In the genomic region with DNA sequence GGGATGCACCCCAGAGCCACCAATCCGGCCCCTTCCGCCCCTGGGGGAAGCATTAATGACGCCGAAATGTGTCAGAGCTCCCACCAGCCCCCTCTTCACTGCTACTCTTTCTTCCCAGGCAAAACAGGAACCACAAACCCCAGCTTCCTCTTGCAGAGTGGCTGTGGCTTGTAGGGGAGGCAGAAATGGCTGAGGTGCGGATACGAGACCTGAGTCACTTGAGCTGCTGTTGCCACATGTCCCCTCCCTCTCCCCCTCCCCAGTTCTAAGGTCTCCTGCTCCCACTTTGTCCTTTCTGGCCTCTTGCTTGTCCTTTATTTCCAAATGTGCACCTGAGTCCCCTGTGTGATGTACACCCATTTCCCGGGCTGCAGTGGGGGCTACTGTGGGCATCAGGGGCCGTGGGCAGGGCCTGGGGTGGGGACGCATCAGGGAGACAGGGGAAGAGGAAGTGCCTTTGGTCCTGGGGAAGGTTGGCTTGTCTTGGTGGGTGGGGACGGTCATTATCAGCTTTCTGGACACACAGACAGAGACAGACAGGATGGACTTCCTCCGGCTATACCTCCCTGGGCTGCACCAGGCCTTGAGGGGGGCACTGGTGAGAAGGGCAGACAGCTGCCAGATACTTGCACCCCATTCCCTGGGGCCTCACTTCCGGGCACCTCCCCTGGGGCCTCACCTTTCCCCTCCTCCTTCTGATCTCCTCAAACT, we compare ENCODE assay signal across 8 cellular contexts. TPM values are rescaled to one million over a fixed set of nuclear protein-coding genes. Genes with fewer than 3 reads are reported as not detected.
A peak's percentile ranks its signal among the peaks of the same experiment; 100 is the strongest.
DNase-seq lines count a peak whose midpoint lies in the region; ATAC-seq and TF ChIP-seq lines count a peak whose summit lies in the region.

A gene with protein sequence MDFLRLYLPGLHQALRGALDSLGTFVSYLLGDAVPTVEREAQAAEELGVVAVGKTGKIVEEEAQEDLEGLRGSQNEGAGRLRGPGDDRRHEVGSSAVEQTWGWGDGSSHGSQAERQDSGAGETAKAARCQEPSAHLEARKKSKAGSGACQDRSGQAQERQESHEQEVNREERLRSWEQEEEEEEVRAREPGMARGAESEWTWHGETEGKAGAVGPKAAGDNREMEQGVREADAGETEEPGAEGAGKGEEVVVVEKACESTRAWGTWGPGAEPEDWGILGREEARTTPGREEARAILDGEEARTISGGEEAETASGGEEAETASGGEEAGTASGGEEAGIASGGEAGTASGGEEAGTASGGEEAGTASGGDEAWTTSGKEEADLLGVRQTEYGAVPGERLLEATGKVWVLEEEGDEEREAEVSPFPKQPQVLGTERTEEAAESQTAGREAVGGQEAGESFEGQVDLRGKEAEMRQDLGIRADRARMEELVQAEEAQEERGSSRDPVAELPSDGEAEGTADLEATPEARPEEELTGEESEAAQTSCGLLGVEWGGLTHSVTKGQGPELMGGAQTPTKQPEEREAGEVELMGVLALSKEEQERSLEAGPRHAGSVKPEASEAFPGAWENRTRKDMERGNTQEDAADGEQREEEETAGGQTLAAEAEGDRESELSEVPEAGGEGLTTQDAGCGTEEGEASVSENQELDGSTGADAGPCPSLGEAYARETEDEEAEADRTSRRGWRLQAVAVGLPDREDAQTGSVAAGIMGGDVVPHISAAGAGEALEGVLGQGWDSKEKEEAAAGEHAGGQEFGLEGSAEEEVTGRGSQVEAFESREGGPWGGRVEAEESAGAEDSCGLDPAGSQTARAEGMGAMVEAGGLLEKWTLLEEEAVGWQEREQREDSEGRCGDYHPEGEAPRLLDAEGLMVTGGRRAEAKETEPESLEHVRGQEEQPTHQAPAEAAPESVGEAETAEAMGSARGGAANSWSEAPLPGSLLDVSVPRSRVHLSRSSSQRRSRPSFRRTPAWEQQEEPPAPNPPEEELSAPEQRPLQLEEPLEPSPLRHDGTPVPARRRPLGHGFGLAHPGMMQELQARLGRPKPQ (plus strand): TSS at position 503 of the 711 bp plus-strand sequence. CDS start 39 bp downstream, at position 542.

- no peaks in the 10 kb centered on the region for H3K9me3 Mint-ChIP-seq in osteocyte (ENCODE audit: unreplicated experiment)

- H3K27me3 Mint-ChIP-seq in osteocyte (ENCODE audit: unreplicated experiment) = no peaks in the 10 kb centered on the region

- H3K4me3 ChIP-seq in IMR-90 (ENCODE audit: insufficient read depth, low read depth, low read length) (no peak within 1 kb of the TSS), smooth muscle cell (no peak within 1 kb of the TSS)

- H3K4me1 ChIP-seq in IMR-90 (ENCODE audit: control insufficient read depth, insufficient read depth, low read length) (no peaks in the 10 kb centered on the region), smooth muscle cell (ENCODE audit: low read depth) (peaks cover 5% of the 10 kb centered on the region)

- H3K4ac ChIP-seq in IMR-90 (ENCODE audit: low read depth, low read length) = no peak within 1 kb of the TSS

- no peak within 1 kb of the TSS for H3K27ac Mint-ChIP-seq in osteocyte (ENCODE audit: unreplicated experiment)

- H3K9ac ChIP-seq in IMR-90 (ENCODE audit: low read depth, low read length) = no peak within 1 kb of the TSS
- no peak within 1 kb of the TSS for H3K9ac ChIP-seq in smooth muscle cell (ENCODE audit: low read depth)

- no peak within 1 kb of the TSS for H2AK5ac ChIP-seq in IMR-90 (ENCODE audit: low read depth, low read length)

- dilution Hi-C loops in IMR-90 (cut with HindIII; ENCODE audit: low sequenced_read_pairs, unreplicated experiment) = no loop called here

- in situ Hi-C loops in IMR-90 (cut with MboI; ENCODE audit: low sequenced_read_pairs) = no loop called here

- peaks cover 0 to 13% of the 10 kb centered on the region in 2 experiments; a peak in 3 of 4 replicates for H3K79me1 ChIP-seq in IMR-90 (ENCODE audit: low read depth in 1 of 2, low read length in 2 of 2)

- H4K91ac ChIP-seq in IMR-90 (ENCODE audit: insufficient read depth, low read depth, low read length) = no peak within 1 kb of the TSS

- no peaks in the 10 kb centered on the region for H3K79me2 ChIP-seq in smooth muscle cell (ENCODE audit: low read depth)

- H2AK9ac ChIP-seq in IMR-90 (replicated peaks; ENCODE audit: low read depth, low read length, poor library complexity) = peak within 1 kb of the TSS; percentile 50

- H3K23ac ChIP-seq in IMR-90 (ENCODE audit: low read depth, low read length) = no peak within 1 kb of the TSS

- 64% methylated on average over 3 of the region's 12 CpGs; no CpG with 5 or more reads in 1 of the 2 experiments for WGBS in IMR-90 (ENCODE audit: extremely low coverage in 2 of 2, insufficient read length in 1 of 2), 2 experiments
- 81% methylated on average over 12 of the region's 12 CpGs for WGBS in smooth muscle cell (ENCODE audit: low lambda C conversion rate)

- H3K18ac ChIP-seq in IMR-90 (ENCODE audit: low read depth, low read length) = no peak within 1 kb of the TSS

- H3K36me3 ChIP-seq in IMR-90 (ENCODE audit: control insufficient read depth, insufficient read depth, low read length) (no peaks in the 10 kb centered on the region), smooth muscle cell (ENCODE audit: low read depth) (no peaks in the 10 kb centered on the region)

- no peak within 1 kb of the TSS for H2BK5ac ChIP-seq in IMR-90 (ENCODE audit: low read depth, low read length, poor library complexity, severe bottlenecking)

- DNase-seq in IMR-90 (no peak), erythroblast (lab: John Stamatoyannopoulos, UW) (peak; percentile 35 to 43), osteocyte (ENCODE audit: extremely low spot score, unreplicated experiment) (no peak), NCI-H2107 (lab: John Stamatoyannopoulos, UW) (no peak), smooth muscle cell (lab: John Stamatoyannopoulos, UW; ENCODE audit: unreplicated experiment) (no peak)
- peak; percentile 80 for DNase-seq in activated CD4-positive, alpha-beta T cell treated with anti-CD3 and anti-CD28 coated beads, Interleukin-2, amount 50 U/mL, for 1 hour
- peak; percentile 49 to 79 (median 68) for DNase-seq in stimulated activated CD4-positive, alpha-beta T cell treated with anti-CD3 and anti-CD28 coated beads, Interleukin-1b, Interleukin-23, amount 100 ng/mL, for 24 hours (ENCODE audit: low read depth in 4 of 4, low spot score in 1 of 4)

- peak within 1 kb of the TSS; percentile 69 for H2AFZ ChIP-seq in IMR-90 (replicated peaks; ENCODE audit: low read length, poor library complexity)
- H2AFZ ChIP-seq in smooth muscle cell (ENCODE audit: low read depth) = no peak within 1 kb of the TSS

- TF ChIP-seq RAD21 in IMR-90 (IDR thresholded peaks at IDR 0.05; ENCODE audit: low read length) = no peak

- H3F3A ChIP-seq in smooth muscle cell (ENCODE audit: low read depth) = no peaks in the 10 kb centered on the region

- no peak for TF ChIP-seq POLR2A in IMR-90 (IDR thresholded peaks at IDR 0.05; ENCODE audit: low read depth, low read length)
- peak; percentile 49 for TF ChIP-seq POLR2A in erythroblast (IDR thresholded peaks at IDR 0.05; ENCODE audit: low read length)

- H3K4me3 Mint-ChIP-seq in osteocyte (ENCODE audit: unreplicated experiment) = no peak within 1 kb of the TSS

- BruUV-seq in IMR-90 (replicated peaks; lab: Mats Ljungman, UMichigan) = no TSS peak

- H3K4me2 ChIP-seq in IMR-90 (ENCODE audit: low read depth, low read length) (no peak within 1 kb of the TSS), smooth muscle cell (no peak within 1 kb of the TSS)

- H3K27me3 ChIP-seq in IMR-90 (ENCODE audit: control insufficient read depth, insufficient read depth, low read length) (peaks cover 13% of the 10 kb centered on the region), smooth muscle cell (ENCODE audit: low read depth) (no peaks in the 10 kb centered on the region)

- H3K27ac ChIP-seq in IMR-90 (ENCODE audit: insufficient read depth, low read length) (no peak within 1 kb of the TSS), smooth muscle cell (ENCODE audit: low read depth) (no peak within 1 kb of the TSS)

- H4K8ac ChIP-seq in IMR-90 (ENCODE audit: low read depth in 2 of 2, low read length in 2 of 2) = no peak within 1 kb of the TSS

- no peak within 1 kb of the TSS for H2BK120ac ChIP-seq in IMR-90 (ENCODE audit: low read depth, low read length)

- no peak within 1 kb of the TSS for H4K5ac ChIP-seq in IMR-90 (ENCODE audit: low read depth, low read length)

- no peaks in the 10 kb centered on the region for H4K20me1 ChIP-seq in IMR-90 (ENCODE audit: insufficient read depth, low read length)
- no peaks in the 10 kb centered on the region for H4K20me1 ChIP-seq in smooth muscle cell (ENCODE audit: low read depth)

- POLR2A ChIA-PET in IMR-90 (lab: Charles Lee; ENCODE audit: unreplicated experiment) = no interaction called here

- ATAC-seq in GM19035 (IDR thresholded peaks at IDR 0.05; ENCODE audit: unreplicated experiment) = peak; percentile 42
- ATAC-seq in IMR-90 (ENCODE audit: low read depth) = no peak

- intact Hi-C loops in IMR-90 (cut with micrococcal nuclease) = loop anchor here (5.0 kb wide), 1 partner anchor 43 kb away; a partner anchor contains a TSS

- no peaks in the 10 kb centered on the region for H3K9me3 ChIP-seq in IMR-90 (ENCODE audit: control insufficient read depth, insufficient read depth, low read length)
- no peaks in the 10 kb centered on the region for H3K9me3 ChIP-seq in smooth muscle cell (replicated peaks; ENCODE audit: low read depth)

- TF ChIP-seq CTCF in IMR-90 (conservative IDR thresholded peaks at IDR 0.05; ENCODE audit: low read depth, low read length) (no peak), osteocyte (IDR thresholded peaks at IDR 0.05) (no peak), smooth muscle cell (IDR thresholded peaks at IDR 0.05; ENCODE audit: borderline replicate concordance, insufficient read depth, poor library complexity, severe bottlenecking) (no peak)

- H3K36me3 Mint-ChIP-seq in osteocyte (ENCODE audit: unreplicated experiment) = peaks cover 1% of the 10 kb centered on the region

- H2BK20ac ChIP-seq in IMR-90 (ENCODE audit: low read depth, low read length) = no peak within 1 kb of the TSS

- H3K56ac ChIP-seq in IMR-90 (ENCODE audit: extremely low read depth, insufficient read depth, low read length) = no peak within 1 kb of the TSS

- peaks cover 5% of the 10 kb centered on the region for H3K4me1 Mint-ChIP-seq in osteocyte (ENCODE audit: unreplicated experiment)

- H3K9me1 ChIP-seq in IMR-90 (ENCODE audit: insufficient read depth, low read length) = no peaks in the 10 kb centered on the region

- CTCF ChIA-PET in IMR-90 (lab: Yijun Ruan, JAX) = no interaction called here

- H2BK15ac ChIP-seq in IMR-90 (ENCODE audit: low read depth, low read length) = no peak within 1 kb of the TSS

- no peak within 1 kb of the TSS for H3K14ac ChIP-seq in IMR-90 (replicated peaks; ENCODE audit: low read depth, low read length)

TF ChIP-seq in IMR-90, 13 proteins besides CTCF, POLR2A, EP300 and RAD21 (continues in another document):
- TF ChIP-seq MXI1 (IDR thresholded peaks at IDR 0.05; ENCODE audit: borderline replicate concordance, low read depth, low read length) (no peak), MAZ (IDR thresholded peaks at IDR 0.05; ENCODE audit: borderline replicate concordance, low read depth, low read length) (no peak), NFE2L2 (IDR thresholded peaks at IDR 0.05; ENCODE audit: low read depth, low read length) (no peak)

RNA-seq across cellular contexts. Expression of the gene that starts here (rescaled TPM):
- total RNA-seq in IMR-90 (2012; rRNA removed) (not detected in 2 replicates), osteocyte (0.16 TPM in 1 of 2 replicates, not detected in the other), smooth muscle cell (not detected in 2 replicates)
- polyA plus RNA-seq in IMR-90 (2012; rRNA removed) (not detected in 2 replicates), smooth muscle cell (not detected in 2 replicates)
- polyA plus RNA-seq in IMR-90 (2012; cell fraction: cytosol; rRNA removed) = not detected in 2 replicates
- polyA plus RNA-seq in IMR-90 (2012; cell fraction: nucleus; rRNA removed; ENCODE audit: low replicate concordance) = 0.01 TPM in 1 of 2 replicates, not detected in the other

Comparison
In these comparisons a context has a peak if more than half of its experiments do, and no peak if none do; other contexts are left out.
1. DNase-seq: peak in activated CD4-positive, alpha-beta T cell treated with anti-CD3 and anti-CD28 coated beads, Interleukin-2, amount 50 U/mL, for 1 hour (single experiment), erythroblast (2 of 2) and stimulated activated CD4-positive, alpha-beta T cell treated with anti-CD3 and anti-CD28 coated beads, Interleukin-1b, Interleukin-23, amount 100 ng/mL, for 24 hours (4 of 4); none in IMR-90 (single experiment), osteocyte (single experiment), NCI-H2107 (single experiment) and smooth muscle cell (single experiment).